ENCODE assay signal across 29 cellular contexts in genomic region chr19:695350-695949, GRCh38. TPM values are rescaled to one million over a fixed set of nuclear protein-coding genes. Genes with fewer than 3 reads are reported as not detected.
DNase-seq lines count a peak whose midpoint lies in the region; ATAC-seq lines count a peak whose summit lies in the region.
"Had no signal": no experiment of that assay in that cellular context is flagged by ENCODE, and none has a peak within 500 bp of the region (broad histone marks: within the 10 kb centered on the region; RNA-seq: fewer than 3 reads in every experiment).

Gene PRSS57 (minus strand): TSS chr19:695452. CDS start chr19:695430, 22 bp downstream.

- H3K36me3 Mint-ChIP-seq in immature natural killer cell = no peaks in the 10 kb centered on the region
- H3K36me3 Mint-ChIP-seq in stimulated activated naive B cell treated with anti-CD40 and anti-IgM and Interleukin-4, amounts not matched to agents 10 μg/mL and 1 μg/mL and 100 μg/mL, for 72 hours = no peaks in the 10 kb centered on the region
- H3K36me3 Mint-ChIP-seq: CD8-positive, alpha-beta memory T cell; neural progenitor cell; T-cell had no signal

- H3K9me3 Mint-ChIP-seq in immature natural killer cell = peaks cover 0 to 2% (median 0%) of the 10 kb centered on the region in 6 donors
- H3K9me3 Mint-ChIP-seq in stimulated activated naive B cell treated with anti-CD40 and anti-IgM and Interleukin-4, amounts not matched to agents 10 μg/mL and 1 μg/mL and 100 μg/mL, for 72 hours = no peaks in the 10 kb centered on the region
- H3K9me3 Mint-ChIP-seq: activated naive CD8-positive, alpha-beta T cell treated with anti-CD3 and anti-CD28 coated beads, Interleukin-2, amount 50 U/mL, for 24 hours; CD8-positive, alpha-beta memory T cell; neural progenitor cell; T-cell had no signal

- peak within 1 kb of the TSS; percentile 19 to 75 (median 53) for H3K4me3 Mint-ChIP-seq in immature natural killer cell
- no peak within 1 kb of the TSS for H3K4me3 Mint-ChIP-seq in stimulated activated naive B cell treated with anti-CD40 and anti-IgM and Interleukin-4, amounts not matched to agents 10 μg/mL and 1 μg/mL and 100 μg/mL, for 72 hours
- H3K4me3 Mint-ChIP-seq: activated naive CD8-positive, alpha-beta T cell treated with anti-CD3 and anti-CD28 coated beads, Interleukin-2, amount 50 U/mL, for 24 hours; neural progenitor cell had no signal

- peaks cover 8 to 17% (median 10%) of the 10 kb centered on the region in 3 donors for H3K27me3 Mint-ChIP-seq in immature natural killer cell (ENCODE audit: low read depth in 3 of 3)
- peaks cover 15 to 36% of the 10 kb centered on the region in 2 donors for H3K27me3 Mint-ChIP-seq in stimulated activated naive B cell treated with anti-CD40 and anti-IgM and Interleukin-4, amounts not matched to agents 10 μg/mL and 1 μg/mL and 100 μg/mL, for 72 hours

- peak within 1 kb of the TSS in 3 of 6 donors; percentile 17 to 81 (median 79) for H3K27ac Mint-ChIP-seq in immature natural killer cell
- H3K27ac Mint-ChIP-seq in stimulated activated naive B cell treated with anti-CD40 and anti-IgM and Interleukin-4, amounts not matched to agents 10 μg/mL and 1 μg/mL and 100 μg/mL, for 72 hours = peak within 1 kb of the TSS; percentile 42
- H3K27ac Mint-ChIP-seq: activated naive CD8-positive, alpha-beta T cell treated with anti-CD3 and anti-CD28 coated beads, Interleukin-2, amount 50 U/mL, for 24 hours; neural progenitor cell; T-cell had no signal

- peak; percentile 56 for DNase-seq in KG1 (lab: John Stamatoyannopoulos, UW)
- DNase-seq in NOMO-1 treated with dmso at 0.1 percent for 144 hours (lab: John Stamatoyannopoulos, UW; ENCODE audit: unreplicated experiment) = peak; percentile 36
- peak in 1 of 3 donors; percentile 24 for DNase-seq in immature natural killer cell
- DNase-seq in stimulated activated naive B cell treated with anti-CD40 and anti-IgM and Interleukin-4, amounts not matched to agents 10 μg/mL and 1 μg/mL and 100 μg/mL, for 72 hours = no peak
- DNase-seq in DMS79 treated with DMSO at 0.1 percent for 48 hours (lab: John Stamatoyannopoulos, UW) = no peak
- no peak for DNase-seq in left lobe of liver (ENCODE audit: low spot score)
- DNase-seq: activated effector memory CD4-positive, alpha-beta T cell treated with Interleukin-2 at 50 U/mL for 16 hours; activated naive CD8-positive, alpha-beta T cell treated with anti-CD3 and anti-CD28 coated beads, Interleukin-2, amount 50 U/mL, for 24 hours; CD8-positive, alpha-beta memory T cell; effector CD4-positive, alpha-beta T cell; erythroblast; foreskin fibroblast; hippocampal formation; mucosa of descending colon; NCI-H187; NCI-H2227 treated with DMSO at 0.1 percent for 48 hours; NCI-H748 treated with DMSO at 0.1 percent for 48 hours; retina; stimulated activated CD4-positive, alpha-beta T cell treated with anti-CD3 and anti-CD28 coated beads, Interleukin-2, amount 100 ng/mL, for 48 hours; stomach; T-cell; transverse colon; WERI-Rb-1 had no signal

- ATAC-seq in stimulated activated naive B cell treated with anti-CD40 and anti-IgM and Interleukin-4, amounts not matched to agents 10 μg/mL and 1 μg/mL and 100 μg/mL, for 72 hours (replicated peaks) = no peak
- no peak for ATAC-seq in left lobe of liver
- no peak for ATAC-seq in activated CD4-positive, CD25-positive, alpha-beta regulatory T cell treated with anti-CD3 and anti-CD28 coated beads, Interleukin-2, amount 50 U/mL, for 24 hours
- no peak for ATAC-seq in HG03039 (IDR thresholded peaks at IDR 0.05; ENCODE audit: unreplicated experiment)
- ATAC-seq: activated naive CD8-positive, alpha-beta T cell treated with anti-CD3 and anti-CD28 coated beads, Interleukin-2, amount 50 U/mL, for 24 hours; GM12878; mucosa of descending colon; Right ventricle myocardium inferior had no signal

- H3K4me1 Mint-ChIP-seq in immature natural killer cell = peaks cover 0 to 13% of the 10 kb centered on the region in 2 donors
- H3K4me1 Mint-ChIP-seq in stimulated activated naive B cell treated with anti-CD40 and anti-IgM and Interleukin-4, amounts not matched to agents 10 μg/mL and 1 μg/mL and 100 μg/mL, for 72 hours = peaks cover 2 to 8% of the 10 kb centered on the region in 2 donors
- H3K4me1 Mint-ChIP-seq: neural progenitor cell had no signal

RNA-seq across cellular contexts. Expression of gene PRSS57, which starts in this region (rescaled TPM):
- polyA plus RNA-seq in immature natural killer cell = 10 to 100 TPM in 1 of 3 donors, 1 to 10 TPM in 2; 5.8 to 41.4 (median 6.3) TPM
- not detected for total RNA-seq in left lobe of liver
- total RNA-seq: CD8-positive, alpha-beta memory T cell; cerebellum; GM12878; mucosa of descending colon; Right ventricle myocardium inferior; stomach; transverse colon had no signal
- polyA plus RNA-seq: CD8-positive, alpha-beta memory T cell; GM12878; stomach had no signal

Comparison
In these comparisons a context has a peak if more than half of its experiments do, and no peak if none do; other contexts are left out.
1. DNase-seq: peak in KG1 (single experiment) and NOMO-1 treated with dmso at 0.1 percent for 144 hours (single experiment); none in stimulated activated naive B cell treated with anti-CD40 and anti-IgM and Interleukin-4, amounts not matched to agents 10 μg/mL and 1 μg/mL and 100 μg/mL, for 72 hours (single experiment), DMS79 treated with DMSO at 0.1 percent for 48 hours (single experiment) and left lobe of liver (single experiment).
2. H3K4me3 Mint-ChIP-seq: peak in immature natural killer cell (5 of 5); none in stimulated activated naive B cell treated with anti-CD40 and anti-IgM and Interleukin-4, amounts not matched to agents 10 μg/mL and 1 μg/mL and 100 μg/mL, for 72 hours (0 of 2).